ENCODE assay signal across 11 cellular contexts in the genomic region with DNA sequence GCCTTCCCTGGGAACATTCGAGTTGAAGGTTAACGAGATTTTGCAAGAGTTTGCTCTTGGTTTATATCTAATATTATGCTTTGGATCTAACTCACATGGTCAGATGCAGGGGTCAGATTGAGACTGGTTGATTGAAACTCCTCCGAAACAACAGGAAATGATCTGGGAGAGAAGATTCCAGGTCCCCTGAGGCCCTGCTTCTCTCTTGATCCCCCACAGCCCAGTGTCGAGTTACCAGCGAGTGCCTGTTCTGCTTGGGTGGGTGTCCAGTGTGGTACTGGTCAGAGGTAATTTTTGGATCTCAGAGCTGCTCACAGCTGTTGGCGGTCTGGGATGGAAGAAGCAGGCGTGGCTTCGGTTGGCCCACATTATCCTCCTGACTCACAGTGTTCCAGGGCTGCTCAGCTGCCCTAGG. TPM values are rescaled to one million over a fixed set of nuclear protein-coding genes. Genes with fewer than 3 reads are reported as not detected.
A peak's percentile ranks its signal among the peaks of the same experiment; 100 is the strongest.
DNase-seq lines count a peak whose midpoint lies in the region; ATAC-seq and TF ChIP-seq lines count a peak whose summit lies in the region.
"Had no signal": no experiment of that assay in that cellular context is flagged by ENCODE, and none has a peak within 500 bp of the region (broad histone marks: within the 10 kb centered on the region; RNA-seq: fewer than 3 reads in every experiment).

No MANE protein-coding gene starts in this region.

- TF ChIP-seq CTCF in AG10803 (conservative IDR thresholded peaks at IDR 0.05; ENCODE audit: low read length), result no peak
- no peak for TF ChIP-seq CTCF in activated CD8-positive, alpha-beta T cell treated with anti-CD3 and anti-CD28 coated beads for 36 hours (IDR thresholded peaks at IDR 0.05)

- no peak overlapping the region for H3K27ac Mint-ChIP-seq in T-helper 2 cell treated with Interferon-gamma antibody and Interleukin-4, amounts not matched to agents 5 μg/mL and 100 μg/mL, for 36 hours
- H3K27ac Mint-ChIP-seq in activated CD8-positive, alpha-beta T cell treated with anti-CD3 and anti-CD28 coated beads for 36 hours, result no peak overlapping the region

- intact Hi-C loops in cardiac septum (cut with DNase I), result loop anchor here (5.0 kb wide), 2 partner anchors 40 to 60 kb away; no protein-coding TSS in a partner anchor
- intact Hi-C loops in posterior vena cava (cut with DNase I), result no loop called here
- intact Hi-C loops in activated CD8-positive, alpha-beta T cell treated with anti-CD3 and anti-CD28 coated beads for 36 hours (cut with micrococcal nuclease), result no loop called here

- no peaks in the 10 kb centered on the region for H3K36me3 Mint-ChIP-seq in T-helper 2 cell treated with Interferon-gamma antibody and Interleukin-4, amounts not matched to agents 5 μg/mL and 100 μg/mL, for 36 hours (ENCODE audit: low read depth)
- H3K36me3 Mint-ChIP-seq in activated CD8-positive, alpha-beta T cell treated with anti-CD3 and anti-CD28 coated beads for 36 hours (ENCODE audit: low read depth), result no peaks in the 10 kb centered on the region

- H3K27me3 Mint-ChIP-seq in T-helper 2 cell treated with Interferon-gamma antibody and Interleukin-4, amounts not matched to agents 5 μg/mL and 100 μg/mL, for 36 hours (ENCODE audit: low read depth), result no peaks in the 10 kb centered on the region
- H3K27me3 Mint-ChIP-seq in activated CD8-positive, alpha-beta T cell treated with anti-CD3 and anti-CD28 coated beads for 36 hours, result peaks cover 7% of the 10 kb centered on the region

- no peaks in the 10 kb centered on the region for H3K9me3 Mint-ChIP-seq in T-helper 2 cell treated with Interferon-gamma antibody and Interleukin-4, amounts not matched to agents 5 μg/mL and 100 μg/mL, for 36 hours
- H3K9me3 Mint-ChIP-seq in activated CD8-positive, alpha-beta T cell treated with anti-CD3 and anti-CD28 coated beads for 36 hours, result no peaks in the 10 kb centered on the region

- no peak for ATAC-seq in activated CD8-positive, alpha-beta T cell treated with anti-CD3 and anti-CD28 coated beads for 36 hours

- CTCF ChIA-PET in activated CD8-positive, alpha-beta T cell treated with anti-CD3 and anti-CD28 coated beads for 36 hours (lab: Charles Lee), result no interaction called here

- DNase-seq in AG10803 (ENCODE audit: low read depth) (peak; percentile 91), amniotic epithelial cell (ENCODE audit: low read depth) (peak; percentile 84), cardiac septum (ENCODE audit: low spot score) (peak; percentile 83), posterior vena cava (ENCODE audit: low spot score) (peak; percentile 91), retina (no peak)
- DNase-seq in effector CD8-positive, alpha-beta T cell (lab: John Stamatoyannopoulos, UW), result no peak
- DNase-seq in T-helper 2 cell treated with Interferon-gamma antibody and Interleukin-4, amounts not matched to agents 5 μg/mL and 100 μg/mL, for 36 hours (ENCODE audit: low spot score), result no peak
- DNase-seq in activated CD8-positive, alpha-beta T cell treated with anti-CD3 and anti-CD28 coated beads for 36 hours, result no peak
- DNase-seq: mesendoderm; NCI-H1930; stimulated activated CD8-positive, alpha-beta memory T cell treated with anti-CD3 and anti-CD28 coated beads, Interleukin-4, amount 100 ng/mL, for 48 hours had no signal

- H3K4me3 Mint-ChIP-seq in T-helper 2 cell treated with Interferon-gamma antibody and Interleukin-4, amounts not matched to agents 5 μg/mL and 100 μg/mL, for 36 hours, result no peak overlapping the region
- H3K4me3 Mint-ChIP-seq in activated CD8-positive, alpha-beta T cell treated with anti-CD3 and anti-CD28 coated beads for 36 hours, result no peak overlapping the region

- POLR2A ChIA-PET in activated CD8-positive, alpha-beta T cell treated with anti-CD3 and anti-CD28 coated beads for 36 hours (lab: Charles Lee), result no interaction called here

- no peaks in the 10 kb centered on the region for H3K4me1 Mint-ChIP-seq in T-helper 2 cell treated with Interferon-gamma antibody and Interleukin-4, amounts not matched to agents 5 μg/mL and 100 μg/mL, for 36 hours (ENCODE audit: low read depth)
- no peaks in the 10 kb centered on the region for H3K4me1 Mint-ChIP-seq in activated CD8-positive, alpha-beta T cell treated with anti-CD3 and anti-CD28 coated beads for 36 hours (ENCODE audit: low read depth)

- peak overlapping the region; percentile 16 for H3K4me3 ChIP-seq in AG10803 (ENCODE audit: low read length)

RNA-seq across cellular contexts. Expression of a gene that starts 9.2 kb away (rescaled TPM):
- 70.1 TPM for total RNA-seq in cardiac septum
- 1,000 to 10,000 TPM in 1 of 2 donors, 100 to 1,000 TPM in 1; 608 to 1,210 TPM for total RNA-seq in posterior vena cava
- under 1 TPM in 1 of 2 experiments, not detected in 1; 0.56 TPM for total RNA-seq in activated CD8-positive, alpha-beta T cell treated with anti-CD3 and anti-CD28 coated beads for 36 hours

Comparison
In these comparisons a context has a peak if more than half of its experiments do, and no peak if none do; other contexts are left out.
1. DNase-seq: peak in AG10803 (single experiment), amniotic epithelial cell (single experiment), cardiac septum (single experiment) and posterior vena cava (single experiment); none in effector CD8-positive, alpha-beta T cell (single experiment), T-helper 2 cell treated with Interferon-gamma antibody and Interleukin-4, amounts not matched to agents 5 μg/mL and 100 μg/mL, for 36 hours (single experiment), retina (single experiment) and activated CD8-positive, alpha-beta T cell treated with anti-CD3 and anti-CD28 coated beads for 36 hours (single experiment).
2. RNA of a gene that starts 9.2 kb away (total RNA-seq): 608 to 1,210 TPM in posterior vena cava and 70.1 TPM in cardiac septum (single experiment); 0.56 TPM in activated CD8-positive, alpha-beta T cell treated with anti-CD3 and anti-CD28 coated beads for 36 hours; every median in the first group is over 10 times any median in the second.